23 cellular contexts compared by ENCODE assay signal in genomic region chr3:116483135-116483534, GRCh38. TPM values are rescaled to one million over a fixed set of nuclear protein-coding genes. Genes with fewer than 3 reads are reported as not detected.
"Had no signal": no experiment of that assay in that cellular context is flagged by ENCODE, and none has a peak within 500 bp of the region (broad histone marks: within the 10 kb centered on the region; RNA-seq: fewer than 3 reads in every experiment).

No MANE protein-coding gene starts in this region.

- DNase-seq: dorsolateral prefrontal cortex; effector CD4-positive, alpha-beta T cell; foreskin fibroblast; gastrocnemius medialis; head of caudate nucleus; left ventricle myocardium superior; lower lobe of right lung; naive thymus-derived CD8-positive, alpha-beta T cell; nephron progenitor cell; nucleus accumbens; stimulated activated CD4-positive, alpha-beta T cell treated with anti-CD3 and anti-CD28 coated beads, Interleukin-12 subunit alpha, Interleukin-12 subunit beta, amount 100 ng/mL, for 4 hours; stimulated activated CD4-positive, alpha-beta T cell treated with anti-CD3 and anti-CD28 coated beads, Interleukin-1b, Interleukin-23, amount 100 ng/mL, for 48 hours; stimulated activated CD4-positive, alpha-beta T cell treated with anti-CD3 and anti-CD28 coated beads, Interleukin-4, amount 100 ng/mL, for 1 hour; stimulated activated CD8-positive, alpha-beta memory T cell treated with anti-CD3 and anti-CD28 coated beads, Interleukin-4, amount 100 ng/mL, for 48 hours; stimulated activated naive CD4-positive, alpha-beta T cell; stimulated activated naive CD8-positive, alpha-beta T cell treated with anti-CD3 and anti-CD28 coated beads, Interleukin-15, amount 100 ng/mL, for 72 hours; transverse colon; upper lobe of right lung; uterus had no signal

- H3K36me3 ChIP-seq: gastrocnemius medialis, lower lobe of right lung, prostate gland, right atrium auricular region, suprapubic skin, transverse colon, upper lobe of right lung, uterus had no signal

- H3K27me3 ChIP-seq: dorsolateral prefrontal cortex, gastrocnemius medialis, right atrium auricular region, suprapubic skin, transverse colon, upper lobe of right lung, uterus had no signal

- H3K4me3 ChIP-seq: dorsolateral prefrontal cortex, gastrocnemius medialis, lower lobe of right lung, prostate gland, right atrium auricular region, smooth muscle cell, suprapubic skin, transverse colon, upper lobe of right lung, uterus had no signal

RNA-seq across cellular contexts. Expression of gene LSAMP, which starts 37.8 kb away (rescaled TPM):
- total RNA-seq: naive thymus-derived CD8-positive, alpha-beta T cell had no signal
